Comparison of ENCODE assay signal across 8 cellular contexts in the genomic region with DNA sequence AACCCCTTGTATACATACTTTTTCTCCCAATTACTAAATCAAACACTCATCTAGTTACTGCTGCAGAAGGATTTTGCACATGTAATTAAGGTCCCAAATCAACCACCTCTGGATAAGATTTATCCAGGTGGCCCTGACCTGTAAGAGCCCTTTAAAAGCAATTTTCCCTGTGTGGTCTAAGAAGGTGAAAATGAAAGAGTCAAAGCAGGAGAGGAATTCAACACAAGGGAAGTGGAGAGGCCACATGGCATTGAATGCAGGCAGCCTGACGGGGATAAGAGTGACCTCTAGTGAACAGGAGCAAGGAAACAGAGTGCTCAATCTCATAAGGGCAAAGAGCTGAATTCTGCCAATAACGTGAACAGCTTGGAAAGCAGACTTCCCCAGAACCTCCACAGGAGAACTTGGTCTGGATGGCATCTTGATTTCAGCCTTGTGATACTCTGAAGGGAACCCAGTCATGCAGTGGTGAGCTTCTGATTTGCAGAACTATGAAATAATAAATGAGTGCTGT. TPM values are rescaled to one million over a fixed set of nuclear protein-coding genes. Genes with fewer than 3 reads are reported as not detected.
A peak's percentile ranks its signal among the peaks of the same experiment; 100 is the strongest.
DNase-seq lines count a peak whose midpoint lies in the region; ATAC-seq and TF ChIP-seq lines count a peak whose summit lies in the region.

No MANE protein-coding gene starts in this region.

- peaks cover 85% of the 10 kb centered on the region for H3K4me1 Mint-ChIP-seq in activated CD8-positive, alpha-beta T cell treated with anti-CD3 and anti-CD28 coated beads for 36 hours (ENCODE audit: low read depth)

- POLR2A ChIA-PET in GM10248 (lab: Yijun Ruan, JAX), result no interaction called here
- POLR2A ChIA-PET in activated CD8-positive, alpha-beta T cell treated with anti-CD3 and anti-CD28 coated beads for 36 hours (lab: Charles Lee), result no interaction called here

- H3K79me2 ChIP-seq in ACC112 (ENCODE audit: control insufficient read depth, insufficient read depth, low read length, unreplicated experiment), result peaks cover 99% of the 10 kb centered on the region

- peak overlapping the region; percentile 41 for H3K27ac Mint-ChIP-seq in activated CD8-positive, alpha-beta T cell treated with anti-CD3 and anti-CD28 coated beads for 36 hours

- peaks cover 22% of the 10 kb centered on the region for H3K36me3 Mint-ChIP-seq in activated CD8-positive, alpha-beta T cell treated with anti-CD3 and anti-CD28 coated beads for 36 hours (ENCODE audit: low read depth)

- no peak for TF ChIP-seq EP300 in upper lobe of left lung (IDR thresholded peaks at IDR 0.05)

- H3K36me3 ChIP-seq in ACC112 (ENCODE audit: insufficient read depth, low read length) (peaks cover 5% of the 10 kb centered on the region), upper lobe of left lung (no peaks in the 10 kb centered on the region)

- H3K27ac ChIP-seq in ACC112 (ENCODE audit: low read depth, low read length) (peak overlapping the region; percentile 0; the same call in 1 of the 2 replicates), upper lobe of left lung (peak overlapping the region in 3 of 4 donors; percentile 18 to 43 (median 23))

- TF ChIP-seq CTCF in GM10248 (IDR thresholded peaks at IDR 0.05; ENCODE audit: control extremely low read depth, extremely low read depth, low read depth, missing control alignments) (peak; percentile 61), upper lobe of left lung (IDR thresholded peaks at IDR 0.05) (peak in 1 of 6 experiments; percentile 18)
- no peak for TF ChIP-seq CTCF in activated CD8-positive, alpha-beta T cell treated with anti-CD3 and anti-CD28 coated beads for 36 hours (IDR thresholded peaks at IDR 0.05)

- 3 to 13% methylated on average over 2 of the region's 2 CpGs for WGBS in upper lobe of left lung, 2 donors

- CTCF ChIA-PET in GM10248 (lab: Yijun Ruan, JAX), result interaction anchor here (0.7 to 5.6 kb wide), 15 partner anchors 9 to 90 kb away, joined by 3 to 32 read pairs (median 4); no protein-coding TSS in a partner anchor
- CTCF ChIA-PET in activated CD8-positive, alpha-beta T cell treated with anti-CD3 and anti-CD28 coated beads for 36 hours (lab: Charles Lee), result interaction anchor here (1.0 to 1.7 kb wide), 6 partner anchors 12 to 57 kb away, joined by 3 to 11 read pairs (median 4); no protein-coding TSS in a partner anchor

- intact Hi-C loops in activated CD8-positive, alpha-beta T cell treated with anti-CD3 and anti-CD28 coated beads for 36 hours (cut with micrococcal nuclease), result no loop called here

- H3K9me3 Mint-ChIP-seq in activated CD8-positive, alpha-beta T cell treated with anti-CD3 and anti-CD28 coated beads for 36 hours, result no peaks in the 10 kb centered on the region

- no peaks in the 10 kb centered on the region for H3K27me3 Mint-ChIP-seq in activated CD8-positive, alpha-beta T cell treated with anti-CD3 and anti-CD28 coated beads for 36 hours

- H3K27me3 ChIP-seq in ACC112 (ENCODE audit: insufficient read depth, low read length) (no peaks in the 10 kb centered on the region), upper lobe of left lung (no peaks in the 10 kb centered on the region)

- H3K4me3 Mint-ChIP-seq in activated CD8-positive, alpha-beta T cell treated with anti-CD3 and anti-CD28 coated beads for 36 hours, result no peak overlapping the region

- no peak overlapping the region for H2AFZ ChIP-seq in ACC112 (ENCODE audit: low read length, unreplicated experiment)

- H3K9me3 ChIP-seq in upper lobe of left lung, result no peaks in the 10 kb centered on the region

- DNase-seq in GM10248 (ENCODE audit: extremely low spot score) (peak; percentile 22), NCI-H146 (lab: John Stamatoyannopoulos, UW) (peak; percentile 9), iPS DF 4.7 (ENCODE audit: extremely low read depth, low spot score) (peak; percentile 5), upper lobe of left lung (peak in 1 of 2 donors; percentile 71)
- DNase-seq in activated CD8-positive, alpha-beta T cell treated with anti-CD3 and anti-CD28 coated beads for 36 hours, result peak; percentile 13

- H3K4me1 ChIP-seq in ACC112 (ENCODE audit: control insufficient read depth, insufficient read depth, low read length, unreplicated experiment) (peaks cover 23% of the 10 kb centered on the region), upper lobe of left lung (peaks cover 30 to 56% (median 40%) of the 10 kb centered on the region in 4 donors)

- H3K4me3 ChIP-seq in ACC112 (ENCODE audit: low read depth, low read length) (peak overlapping the region; percentile 37; the same call in 1 of the 2 replicates), upper lobe of left lung (no peak overlapping the region)

- peak; percentile 68 for ATAC-seq in HG02588 (IDR thresholded peaks at IDR 0.05; ENCODE audit: unreplicated experiment)
- peak; percentile 51 for ATAC-seq in activated CD8-positive, alpha-beta T cell treated with anti-CD3 and anti-CD28 coated beads for 36 hours
- ATAC-seq in upper lobe of left lung (ENCODE audit: low FRiP score in 2 of 2), result peak; percentile 75 to 79
- ATAC-seq in GM19452 (IDR thresholded peaks at IDR 0.05; ENCODE audit: unreplicated experiment), result no peak

- no peak for TF ChIP-seq POLR2A in upper lobe of left lung (IDR thresholded peaks at IDR 0.05)

RNA-seq across cellular contexts. Expression of gene PPP3R1, which starts 27.2 kb away (rescaled TPM):
- 10 to 100 TPM; 72.7 to 73.7 TPM for total RNA-seq in activated CD8-positive, alpha-beta T cell treated with anti-CD3 and anti-CD28 coated beads for 36 hours
- 10 to 100 TPM; 14.7 to 56.6 (median 45.4) TPM for total RNA-seq in upper lobe of left lung
